In the genomic region with DNA sequence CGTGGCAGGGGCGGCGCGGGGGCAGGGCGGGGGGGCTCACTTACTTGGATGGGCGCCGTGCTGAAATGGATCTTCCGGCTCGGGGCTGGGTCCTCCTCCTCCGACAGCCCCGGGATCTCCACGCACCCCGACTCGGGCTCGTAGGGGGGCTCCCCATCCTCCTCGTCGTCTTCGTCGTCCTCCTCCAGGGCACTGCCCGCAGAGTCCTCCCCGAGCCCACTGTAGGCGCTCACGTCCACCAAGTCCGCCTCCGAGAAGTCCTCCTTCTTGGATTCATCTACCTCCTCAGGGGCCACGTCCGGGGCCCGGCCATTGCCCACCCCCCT, we compare ENCODE assay signal across 9 cellular contexts. TPM values are rescaled to one million over a fixed set of nuclear protein-coding genes. Genes with fewer than 3 reads are reported as not detected.
DNase-seq lines count a peak whose midpoint lies in the region; ATAC-seq and TF ChIP-seq lines count a peak whose summit lies in the region.
"Had no signal": no experiment of that assay in that cellular context is flagged by ENCODE, and none has a peak within 500 bp of the region (broad histone marks: within the 10 kb centered on the region; RNA-seq: fewer than 3 reads in every experiment).

No MANE protein-coding gene starts in this region.

- H3K4me3 ChIP-seq in BLaER1 treated with 17β-estradiol and CSF1 and Interleukin-3, amounts not matched to agents 10 nM and 100 nM: peak overlapping the region; percentile 93 to 100 (median 99)
- peak overlapping the region; percentile 16 for H3K4me3 ChIP-seq in Jurkat, Clone E6-1 (ENCODE audit: low read length)
- peak overlapping the region; percentile 87 for H3K4me3 ChIP-seq in colonic mucosa

- DNase-seq in Jurkat, Clone E6-1 (ENCODE audit: low read depth, low spot score): no peak
- no peak for DNase-seq in colonic mucosa
- DNase-seq in activated effector memory CD4-positive, alpha-beta T cell treated with Interleukin-2 at 50 U/mL for 16 hours: no peak
- no peak for DNase-seq in mucosa of gallbladder (ENCODE audit: low spot score)

- no peaks in the 10 kb centered on the region for H3K9me3 Mint-ChIP-seq in nephron

- peak overlapping the region; percentile 88 to 97 (median 95) for H3K27ac ChIP-seq in BLaER1 treated with 17β-estradiol and CSF1 and Interleukin-3, amounts not matched to agents 10 nM and 100 nM
- peak overlapping the region; percentile 91 for H3K27ac ChIP-seq in colonic mucosa

- H3K9ac ChIP-seq in BLaER1 treated with 17β-estradiol and CSF1 and Interleukin-3, amounts not matched to agents 10 nM and 100 nM: peak overlapping the region; percentile 94 to 99 (median 98)
- H3K9ac ChIP-seq in colonic mucosa (ENCODE audit: low read depth in 2 of 2, low read length in 2 of 2): peak overlapping the region; percentile 74 to 89

- H3K36me3 ChIP-seq in BLaER1 treated with 17β-estradiol and CSF1 and Interleukin-3, amounts not matched to agents 10 nM and 100 nM: peaks cover 14 to 50% (median 42%) of the 10 kb centered on the region in 11 experiments
- H3K36me3 ChIP-seq in colonic mucosa: no peaks in the 10 kb centered on the region

- peaks cover 4% of the 10 kb centered on the region for H3K27me3 Mint-ChIP-seq in nephron (ENCODE audit: low read depth)

- peaks cover 40 to 63% (median 52%) of the 10 kb centered on the region in 11 experiments for H4K20me1 ChIP-seq in BLaER1 treated with 17β-estradiol and CSF1 and Interleukin-3, amounts not matched to agents 10 nM and 100 nM

- no peak for ATAC-seq in HG03442 (IDR thresholded peaks at IDR 0.05; ENCODE audit: unreplicated experiment)
- no peak for ATAC-seq in HG03565 (IDR thresholded peaks at IDR 0.05; ENCODE audit: unreplicated experiment)

- no peaks in the 10 kb centered on the region for H3K9me3 ChIP-seq in BLaER1 treated with 17β-estradiol and CSF1 and Interleukin-3, amounts not matched to agents 10 nM and 100 nM (replicated peaks in 1 of 11)
- no peaks in the 10 kb centered on the region for H3K9me3 ChIP-seq in colonic mucosa

- no peaks in the 10 kb centered on the region for H3K27me3 ChIP-seq in BLaER1 treated with 17β-estradiol and CSF1 and Interleukin-3, amounts not matched to agents 10 nM and 100 nM
- H3K27me3 ChIP-seq in colonic mucosa: no peaks in the 10 kb centered on the region

- intact Hi-C loops in colonic mucosa (cut with DNase I): no loop called here

- peak overlapping the region; percentile 50 to 100 (median 98) for H3K4me2 ChIP-seq in BLaER1 treated with 17β-estradiol and CSF1 and Interleukin-3, amounts not matched to agents 10 nM and 100 nM

- H3K4me3 Mint-ChIP-seq in nephron: peak overlapping the region; percentile 88 to 90 (median 89)

- H3K4me1 Mint-ChIP-seq in nephron: peaks cover 36% of the 10 kb centered on the region

- H3K4me1 ChIP-seq in BLaER1 treated with 17β-estradiol and CSF1 and Interleukin-3, amounts not matched to agents 10 nM and 100 nM: peaks cover 49 to 71% (median 57%) of the 10 kb centered on the region in 10 experiments
- peaks cover 9% of the 10 kb centered on the region for H3K4me1 ChIP-seq in colonic mucosa

- H3K36me3 Mint-ChIP-seq in nephron (ENCODE audit: low read depth): peaks cover 14% of the 10 kb centered on the region

- TF ChIP-seq CTCF in colonic mucosa (IDR thresholded peaks at IDR 0.05) (no peak), nephron (IDR thresholded peaks at IDR 0.05; ENCODE audit: unreplicated experiment in 3 of 3) (no peak)

- no peak overlapping the region for H3K27ac Mint-ChIP-seq in nephron

RNA-seq across cellular contexts. Expression of gene PPP1R9B, which starts 1.4 kb away (rescaled TPM):
- polyA plus RNA-seq in Jurkat, Clone E6-1 (2012; ENCODE audit: insufficient read depth, insufficient read length): 28.6 TPM
- total RNA-seq in colonic mucosa (10 to 100 TPM; 36.6 to 43.2 TPM), mucosa of gallbladder (61.5 TPM)

RNA-seq across cellular contexts. Expression of gene SGCA, which starts 16.7 kb away (rescaled TPM):
- polyA plus RNA-seq in Jurkat, Clone E6-1 (2012; ENCODE audit: insufficient read depth, insufficient read length): not detected
- total RNA-seq in colonic mucosa: 1 to 10 TPM in 1 of 2 donors, under 1 TPM in 1; 0.89 to 5.5 TPM
- total RNA-seq in mucosa of gallbladder: 23.5 TPM
- total RNA-seq: glomerular endothelial cell had no signal

RNA-seq across cellular contexts. Expression of gene SAMD14, which starts 19.1 kb away (rescaled TPM):
- 4.3 TPM for polyA plus RNA-seq in Jurkat, Clone E6-1 (2012; ENCODE audit: insufficient read depth, insufficient read length)
- total RNA-seq in colonic mucosa: 1 to 10 TPM in 1 of 2 donors, under 1 TPM in 1; 0.77 to 2.3 TPM
- 8.8 TPM for total RNA-seq in mucosa of gallbladder

RNA-seq across cellular contexts. Expression of gene COL1A1, which starts 52.4 kb away (rescaled TPM):
- 2.0 TPM for polyA plus RNA-seq in Jurkat, Clone E6-1 (2012; ENCODE audit: insufficient read depth, insufficient read length)
- total RNA-seq in colonic mucosa: 100 to 1,000 TPM in 1 of 2 donors, 10 to 100 TPM in 1; 74.7 to 127 TPM
- total RNA-seq in mucosa of gallbladder: 421 TPM

RNA-seq across cellular contexts. Expression of gene PDK2, which starts 53.9 kb away (rescaled TPM):
- polyA plus RNA-seq in Jurkat, Clone E6-1 (2012; ENCODE audit: insufficient read depth, insufficient read length): 38.9 TPM
- total RNA-seq in colonic mucosa (10 to 100 TPM; 48.8 to 56.4 TPM), mucosa of gallbladder (64.7 TPM)

Comparison
In these comparisons a context has a peak if more than half of its experiments do, and no peak if none do; other contexts are left out.
1. H3K4me3 ChIP-seq: peak in every context shown above with its lines; median percentile 99 in BLaER1 treated with 17β-estradiol and CSF1 and Interleukin-3, amounts not matched to agents 10 nM and 100 nM; 87 in colonic mucosa; 16 in Jurkat, Clone E6-1.